18 cellular contexts compared by ENCODE assay signal in the genomic region with DNA sequence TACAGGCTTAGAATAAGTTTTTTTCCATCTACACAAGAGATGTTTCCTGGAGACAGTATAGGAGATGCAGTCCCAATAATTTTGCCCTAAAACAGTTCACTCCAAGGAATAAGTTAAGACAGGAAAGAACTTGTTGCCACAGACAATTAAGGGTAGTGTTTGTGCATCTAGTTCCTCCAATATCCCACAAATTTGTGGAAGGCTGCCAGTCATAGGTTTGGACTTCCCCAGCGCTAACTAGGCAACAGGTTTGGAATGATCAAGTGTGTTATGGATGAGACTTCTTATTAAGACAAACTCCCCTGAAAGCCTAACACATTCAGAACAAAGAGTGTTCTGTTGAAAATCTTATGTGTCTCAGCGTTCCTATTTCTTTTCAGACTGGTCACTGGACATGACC.
DNase-seq lines count a peak whose midpoint lies in the region; FAIRE-seq and TF ChIP-seq lines count a peak whose summit lies in the region.
"Had no signal": no experiment of that assay in that cellular context is flagged by ENCODE, and none has a peak within 500 bp of the region (broad histone marks: within the 10 kb centered on the region; RNA-seq: fewer than 3 reads in every experiment).

No MANE protein-coding gene starts in this region.

- H3K9me3 ChIP-seq in CD8-positive, alpha-beta memory T cell (ENCODE audit: low read length) = no peaks in the 10 kb centered on the region
- H3K9me3 ChIP-seq in keratinocyte (ENCODE audit: control insufficient read depth, low read depth, low read length) = no peaks in the 10 kb centered on the region

- dilution Hi-C loops in keratinocyte (cut with MboI; ENCODE audit: extremely low pct_ligation_motif_present, low sequenced_read_pairs) = no loop called here

- no peak for TF ChIP-seq CTCF in keratinocyte (optimal IDR thresholded peaks at IDR 0.05 in 1 of 3, IDR thresholded peaks at IDR 0.05 in 1 of 3, conservative IDR thresholded peaks at IDR 0.05 in 1 of 3; ENCODE audit: extremely low read depth in 1 of 3, insufficient read depth in 2 of 3, low read length in 3 of 3)
- TF ChIP-seq CTCF in GM20000 (IDR thresholded peaks at IDR 0.05; ENCODE audit: extremely low read depth, missing control alignments) = no peak

- no peaks in the 10 kb centered on the region for H3K9me1 ChIP-seq in keratinocyte (ENCODE audit: control insufficient read depth, extremely low read depth, insufficient read depth, low read length)

- H3K36me3 Mint-ChIP-seq in CD8-positive, alpha-beta memory T cell = no peaks in the 10 kb centered on the region

- H4K20me1 ChIP-seq in keratinocyte (ENCODE audit: control insufficient read depth, extremely low read depth, insufficient read depth, low read length) = no peaks in the 10 kb centered on the region

- no peak overlapping the region for H2AFZ ChIP-seq in keratinocyte (ENCODE audit: control insufficient read depth, low read length)
- H2AFZ ChIP-seq: GM23248 had no signal

- H3K4me3 Mint-ChIP-seq in CD8-positive, alpha-beta memory T cell = no peak overlapping the region
- H3K4me3 Mint-ChIP-seq: B cell; CD4-positive, alpha-beta T cell had no signal

- POLR2A ChIA-PET in CD8-positive, alpha-beta memory T cell (lab: Charles Lee) = no interaction called here

- peak; percentile 78 for FAIRE-seq in keratinocyte (lab: Jason Lieb, UNC)
- FAIRE-seq: GM12892, H54 had no signal

- peak overlapping the region; percentile 29 for H3K4me2 ChIP-seq in keratinocyte (ENCODE audit: control insufficient read depth, extremely low read depth, insufficient read depth, low read depth, low read length)

- H3K4me1 Mint-ChIP-seq in CD8-positive, alpha-beta memory T cell = no peaks in the 10 kb centered on the region
- H3K4me1 Mint-ChIP-seq: B cell had no signal

- no peak overlapping the region for H3K4me3 ChIP-seq in CD8-positive, alpha-beta memory T cell (ENCODE audit: low read length)
- H3K4me3 ChIP-seq in keratinocyte (ENCODE audit: control insufficient read depth in 2 of 3, extremely low read depth in 1 of 3, insufficient read depth in 2 of 3, low read depth in 1 of 3, low read length in 3 of 3) = no peak overlapping the region
- H3K4me3 ChIP-seq: GM23248 had no signal

- H3K4me1 ChIP-seq in CD8-positive, alpha-beta memory T cell (ENCODE audit: insufficient read depth, low read length) = no peaks in the 10 kb centered on the region
- peaks cover 11% of the 10 kb centered on the region for H3K4me1 ChIP-seq in keratinocyte (ENCODE audit: control insufficient read depth, extremely low read depth, insufficient read depth, low read length)

- peaks cover 3 to 27% of the 10 kb centered on the region in 2 donors for H3K27me3 Mint-ChIP-seq in CD8-positive, alpha-beta memory T cell

- no peaks in the 10 kb centered on the region for H3K27me3 ChIP-seq in CD8-positive, alpha-beta memory T cell (ENCODE audit: insufficient read depth, low read length, poor library complexity, severe bottlenecking)
- H3K27me3 ChIP-seq in keratinocyte (ENCODE audit: control insufficient read depth, extremely low read depth, insufficient read depth, low read length) = no peaks in the 10 kb centered on the region

- H3K36me3 ChIP-seq in CD8-positive, alpha-beta memory T cell (ENCODE audit: insufficient read depth, low read length) = no peaks in the 10 kb centered on the region
- H3K36me3 ChIP-seq in keratinocyte (ENCODE audit: control insufficient read depth in 2 of 2, extremely low read depth in 1 of 2, insufficient read depth in 2 of 2, low read length in 2 of 2) = no peaks in the 10 kb centered on the region

- CTCF ChIA-PET in CD8-positive, alpha-beta memory T cell (lab: Charles Lee) = no interaction called here

- H3K9me3 Mint-ChIP-seq in CD8-positive, alpha-beta memory T cell = peaks cover 0 to 3% (median 0%) of the 10 kb centered on the region in 5 donors
- H3K9me3 Mint-ChIP-seq: CD4-positive, alpha-beta T cell had no signal

- H3K79me2 ChIP-seq in keratinocyte (ENCODE audit: control insufficient read depth, insufficient read depth, low read length) = no peaks in the 10 kb centered on the region

- no peak for DNase-seq in CD8-positive, alpha-beta memory T cell
- DNase-seq in caudate nucleus (lab: John Stamatoyannopoulos, UW) = peak in 6 of 61 donors; percentile 1 to 73 (median 5)
- DNase-seq in keratinocyte (ENCODE audit: low read depth, low spot score) = no peak
- peak; percentile 39 for DNase-seq in pons (ENCODE audit: low spot score)
- no peak for DNase-seq in putamen (ENCODE audit: low spot score)
- no peak for DNase-seq in stimulated activated CD4-positive, alpha-beta T cell treated with anti-CD3 and anti-CD28 coated beads, Interleukin-12 subunit alpha, Interleukin-12 subunit beta, amount 100 ng/mL, for 4 hours
- no peak for DNase-seq in GM20000 (ENCODE audit: low spot score)
- DNase-seq: ACHN; CD4-positive, alpha-beta T cell; DMS153; DMS79 treated with DMSO at 0.1 percent for 48 hours; EL; GDM1; GM23248 had no signal

- no peak overlapping the region for H3K9ac ChIP-seq in keratinocyte (ENCODE audit: control insufficient read depth, extremely low read depth, insufficient read depth, low read length)
- H3K9ac ChIP-seq: GM23248 had no signal

- no peak overlapping the region for H3K27ac Mint-ChIP-seq in CD8-positive, alpha-beta memory T cell
- H3K27ac Mint-ChIP-seq: B cell; CD4-positive, alpha-beta T cell had no signal

- H3K27ac ChIP-seq in CD8-positive, alpha-beta memory T cell (ENCODE audit: low read depth, low read length) = peak overlapping the region; percentile 16
- H3K27ac ChIP-seq in caudate nucleus (ENCODE audit: low read depth, low read length) (peak overlapping the region; percentile 58), keratinocyte (ENCODE audit: control insufficient read depth, insufficient read depth, low read length) (no peak overlapping the region)
- H3K27ac ChIP-seq: GM23248, HL-60 had no signal
